In genomic region chr7:140479739-140480084, GRCh38 we compare ENCODE assay signal across 8 cellular contexts. TPM values are rescaled to one million over a fixed set of nuclear protein-coding genes. Genes with fewer than 3 reads are reported as not detected.
DNase-seq lines count a peak whose midpoint lies in the region; ATAC-seq and TF ChIP-seq lines count a peak whose summit lies in the region.

No MANE protein-coding gene starts in this region.

- no peaks in the 10 kb centered on the region for H3K9me3 Mint-ChIP-seq in natural killer cell treated with Interleukin-12 subunit alpha and Interleukin-12 subunit beta and Interleukin-15 and Interleukin-18, amount 100 ng/mL, for 72 hours

- peak overlapping the region; percentile 87 for H3K9ac ChIP-seq in BLaER1

- H3K27me3 Mint-ChIP-seq in natural killer cell treated with Interleukin-12 subunit alpha and Interleukin-12 subunit beta and Interleukin-15 and Interleukin-18, amount 100 ng/mL, for 72 hours: peaks cover 0 to 2% of the 10 kb centered on the region in 2 donors

- ATAC-seq in natural killer cell treated with Interleukin-12 subunit alpha and Interleukin-12 subunit beta and Interleukin-15 and Interleukin-18, amount 100 ng/mL, for 72 hours: no peak

- peaks cover 40% of the 10 kb centered on the region for H4K20me1 ChIP-seq in BLaER1

- peak overlapping the region; percentile 90 for H3K4me2 ChIP-seq in BLaER1

- H3K4me3 ChIP-seq in BLaER1 (peak overlapping the region; percentile 88), HL-60 (replicated peaks; ENCODE audit: insufficient read depth, low read length) (peak overlapping the region; percentile 92), choroid plexus epithelial cell (ENCODE audit: low read depth, low read length) (peak overlapping the region; percentile 86)

- no peaks in the 10 kb centered on the region for H3K9me3 ChIP-seq in BLaER1

- peaks cover 22% of the 10 kb centered on the region for H3K4me1 ChIP-seq in BLaER1

- H3K4me3 Mint-ChIP-seq in natural killer cell treated with Interleukin-12 subunit alpha and Interleukin-12 subunit beta and Interleukin-15 and Interleukin-18, amount 100 ng/mL, for 72 hours: peak overlapping the region; percentile 98

- H3K36me3 Mint-ChIP-seq in natural killer cell treated with Interleukin-12 subunit alpha and Interleukin-12 subunit beta and Interleukin-15 and Interleukin-18, amount 100 ng/mL, for 72 hours: no peaks in the 10 kb centered on the region

- H3K36me3 ChIP-seq in BLaER1: 0 out of 2 replicates have a peak, but pooled peaks cover 6% of the 10 kb centered on the region

- no peak for TF ChIP-seq CTCF in HL-60 (IDR thresholded peaks at IDR 0.05; ENCODE audit: insufficient read depth, low read length)
- no peak for TF ChIP-seq CTCF in choroid plexus epithelial cell (conservative IDR thresholded peaks at IDR 0.05; ENCODE audit: low read depth, low read length)

- peak overlapping the region; percentile 89; the same call in 1 of the 2 replicates for H3K27ac ChIP-seq in BLaER1
- H3K27ac ChIP-seq in HL-60 (replicated peaks): peak overlapping the region; percentile 89; the same call in 1 of the 2 replicates

- peak overlapping the region; percentile 86 to 88 for H3K27ac Mint-ChIP-seq in natural killer cell treated with Interleukin-12 subunit alpha and Interleukin-12 subunit beta and Interleukin-15 and Interleukin-18, amount 100 ng/mL, for 72 hours

- no peaks in the 10 kb centered on the region for H3K27me3 ChIP-seq in BLaER1
- no peaks in the 10 kb centered on the region for H3K27me3 ChIP-seq in HL-60 (ENCODE audit: insufficient read depth, poor library complexity, severe bottlenecking)

- peaks cover 12 to 37% of the 10 kb centered on the region in 2 donors for H3K4me1 Mint-ChIP-seq in natural killer cell treated with Interleukin-12 subunit alpha and Interleukin-12 subunit beta and Interleukin-15 and Interleukin-18, amount 100 ng/mL, for 72 hours (ENCODE audit: low read depth in 2 of 2)

- DNase-seq in HL-60 (ENCODE audit: low read depth in 1 of 2, low spot score in 1 of 2): no peak
- no peak for DNase-seq in choroid plexus epithelial cell (ENCODE audit: low read depth)
- DNase-seq in natural killer cell treated with Interleukin-12 subunit alpha and Interleukin-12 subunit beta and Interleukin-15 and Interleukin-18, amount 100 ng/mL, for 72 hours (ENCODE audit: low spot score): no peak
- DNase-seq in SKM-1 (lab: John Stamatoyannopoulos, UW; ENCODE audit: unreplicated experiment): no peak
- no peak for DNase-seq in SHP77 (lab: John Stamatoyannopoulos, UW)
- DNase-seq in kidney tubule cell (ENCODE audit: low spot score): no peak
- DNase-seq in MV-4-11 (lab: John Stamatoyannopoulos, UW): no peak

RNA-seq across cellular contexts. Expression of gene MKRN1, which starts 0.4 kb away (rescaled TPM):
- 10 to 100 TPM; 46.5 to 97.9 TPM for total RNA-seq in natural killer cell treated with Interleukin-12 subunit alpha and Interleukin-12 subunit beta and Interleukin-15 and Interleukin-18, amount 100 ng/mL, for 72 hours
